8 cellular contexts compared by ENCODE assay signal in genomic region chr2:219521066-219521880, GRCh38. TPM values are rescaled to one million over a fixed set of nuclear protein-coding genes. Genes with fewer than 3 reads are reported as not detected.
DNase-seq lines count a peak whose midpoint lies in the region; ATAC-seq and TF ChIP-seq lines count a peak whose summit lies in the region.

No MANE protein-coding gene starts in this region.

- peaks cover 20% of the 10 kb centered on the region for H3K4me1 ChIP-seq in SJCRH30

- H3K27ac ChIP-seq in C4-2B (no peak overlapping the region), SJCRH30 (no peak overlapping the region)

- no peaks in the 10 kb centered on the region for H3K36me3 ChIP-seq in SJCRH30

- H3K27me3 Mint-ChIP-seq in activated CD4-positive, alpha-beta T cell treated with anti-CD3 and anti-CD28 coated beads, Interleukin-2, amount 10 ng/mL, durations not matched to agents 24 days and 14 days = peaks cover 68% of the 10 kb centered on the region

- H3K4me1 Mint-ChIP-seq in activated CD4-positive, alpha-beta T cell treated with anti-CD3 and anti-CD28 coated beads, Interleukin-2, amount 10 ng/mL, durations not matched to agents 24 days and 14 days = peaks cover 4% of the 10 kb centered on the region

- TF ChIP-seq CTCF in C4-2B (conservative IDR thresholded peaks at IDR 0.05) = peak; percentile 63
- TF ChIP-seq CTCF in fibroblast of villous mesenchyme (IDR thresholded peaks at IDR 0.05; ENCODE audit: insufficient read depth, low read depth, low read length) = peak; percentile 82
- peak; percentile 83 for TF ChIP-seq CTCF in retinal pigment epithelial cell (conservative IDR thresholded peaks at IDR 0.05; ENCODE audit: low read depth, low read length)

- intact Hi-C loops in activated CD4-positive, alpha-beta T cell treated with anti-CD3 and anti-CD28 coated beads, Interleukin-2, amount 10 ng/mL, durations not matched to agents 24 days and 14 days (cut with micrococcal nuclease) = no loop called here

- H3K9me3 Mint-ChIP-seq in activated CD4-positive, alpha-beta T cell treated with anti-CD3 and anti-CD28 coated beads, Interleukin-2, amount 10 ng/mL, durations not matched to agents 24 days and 14 days = no peaks in the 10 kb centered on the region

- no peaks in the 10 kb centered on the region for H3K36me3 Mint-ChIP-seq in activated CD4-positive, alpha-beta T cell treated with anti-CD3 and anti-CD28 coated beads, Interleukin-2, amount 10 ng/mL, durations not matched to agents 24 days and 14 days (ENCODE audit: low read depth)

- no peaks in the 10 kb centered on the region for H3K9me3 ChIP-seq in SJCRH30 (replicated peaks)

- DNase-seq in HCEC 1CT = peak; percentile 37
- peak; percentile 72 to 80 for DNase-seq in SJCRH30
- peak; percentile 44 for DNase-seq in fibroblast of villous mesenchyme (ENCODE audit: low read depth)
- no peak for DNase-seq in retinal pigment epithelial cell (ENCODE audit: low read depth)
- no peak for DNase-seq in activated CD4-positive, alpha-beta T cell treated with anti-CD3 and anti-CD28 coated beads, Interleukin-2, amount 10 ng/mL, durations not matched to agents 24 days and 14 days
- DNase-seq in stimulated activated CD4-positive, alpha-beta T cell treated with anti-CD3 and anti-CD28 coated beads, Interleukin-2, amount 100 ng/mL, for 24 hours = no peak

- H3K27ac Mint-ChIP-seq in activated CD4-positive, alpha-beta T cell treated with anti-CD3 and anti-CD28 coated beads, Interleukin-2, amount 10 ng/mL, durations not matched to agents 24 days and 14 days = no peak overlapping the region

- ATAC-seq in activated CD4-positive, CD25-positive, alpha-beta regulatory T cell treated with anti-CD3 and anti-CD28 coated beads, Interleukin-2, amount 50 U/mL, for 24 hours = no peak

- peaks cover 7% of the 10 kb centered on the region for H3K27me3 ChIP-seq in SJCRH30

- no peak overlapping the region for H3K4me3 Mint-ChIP-seq in activated CD4-positive, alpha-beta T cell treated with anti-CD3 and anti-CD28 coated beads, Interleukin-2, amount 10 ng/mL, durations not matched to agents 24 days and 14 days

- H3K4me3 ChIP-seq in SJCRH30 (peak overlapping the region; percentile 30), fibroblast of villous mesenchyme (ENCODE audit: low read depth, low read length) (peak overlapping the region; percentile 23), retinal pigment epithelial cell (ENCODE audit: low read length) (no peak overlapping the region)

RNA-seq across cellular contexts. Expression of gene ASIC4, which starts 7.0 kb away (rescaled TPM):
- 0.46 and 0.67 TPM in 2 replicates for total RNA-seq in SJCRH30 (2014; rRNA removed; shearing (Covaris generic))
- total RNA-seq in fibroblast of villous mesenchyme = under 0.01 TPM in 1 of 2 replicates, not detected in the other
- total RNA-seq in activated CD4-positive, alpha-beta T cell treated with anti-CD3 and anti-CD28 coated beads, Interleukin-2, amount 10 ng/mL, durations not matched to agents 24 days and 14 days = not detected in 2 replicates

RNA-seq across cellular contexts. Expression of gene CHPF, which starts 22.3 kb away (rescaled TPM):
- total RNA-seq in SJCRH30 (2014; rRNA removed; shearing (Covaris generic)) = 41.8 and 44.0 TPM in 2 replicates
- total RNA-seq in fibroblast of villous mesenchyme = 196 and 201 TPM in 2 replicates
- 37.8 and 38.3 TPM in 2 replicates for total RNA-seq in activated CD4-positive, alpha-beta T cell treated with anti-CD3 and anti-CD28 coated beads, Interleukin-2, amount 10 ng/mL, durations not matched to agents 24 days and 14 days

RNA-seq across cellular contexts. Expression of gene TMEM198, which starts 22.6 kb away (rescaled TPM):
- total RNA-seq in SJCRH30 (2014; rRNA removed; shearing (Covaris generic)) = 8.1 and 8.2 TPM in 2 replicates
- 2.6 and 2.9 TPM in 2 replicates for total RNA-seq in fibroblast of villous mesenchyme
- 3.1 and 3.4 TPM in 2 replicates for total RNA-seq in activated CD4-positive, alpha-beta T cell treated with anti-CD3 and anti-CD28 coated beads, Interleukin-2, amount 10 ng/mL, durations not matched to agents 24 days and 14 days

RNA-seq across cellular contexts. Expression of gene GMPPA, which starts 22.6 kb away (rescaled TPM):
- 21.9 and 22.1 TPM in 2 replicates for total RNA-seq in SJCRH30 (2014; rRNA removed; shearing (Covaris generic))
- 60.9 and 65.1 TPM in 2 replicates for total RNA-seq in fibroblast of villous mesenchyme
- total RNA-seq in activated CD4-positive, alpha-beta T cell treated with anti-CD3 and anti-CD28 coated beads, Interleukin-2, amount 10 ng/mL, durations not matched to agents 24 days and 14 days = 45.5 and 46.0 TPM in 2 replicates

RNA-seq across cellular contexts. Expression of gene OBSL1, which starts 50.1 kb away (rescaled TPM):
- total RNA-seq in SJCRH30 (2014; rRNA removed; shearing (Covaris generic)) = 67.8 and 71.6 TPM in 2 replicates
- 67.0 and 86.8 TPM in 2 replicates for total RNA-seq in fibroblast of villous mesenchyme
- total RNA-seq in activated CD4-positive, alpha-beta T cell treated with anti-CD3 and anti-CD28 coated beads, Interleukin-2, amount 10 ng/mL, durations not matched to agents 24 days and 14 days = 0.26 and 0.47 TPM in 2 replicates

Comparison
In these comparisons a context has a peak if more than half of its experiments do, and no peak if none do; other contexts are left out.
1. DNase-seq: peak in HCEC 1CT (single experiment), SJCRH30 (2 of 2) and fibroblast of villous mesenchyme (single experiment); none in retinal pigment epithelial cell (single experiment), activated CD4-positive, alpha-beta T cell treated with anti-CD3 and anti-CD28 coated beads, Interleukin-2, amount 10 ng/mL, durations not matched to agents 24 days and 14 days (single experiment) and stimulated activated CD4-positive, alpha-beta T cell treated with anti-CD3 and anti-CD28 coated beads, Interleukin-2, amount 100 ng/mL, for 24 hours (0 of 2).
2. Peak in every context shown above with its lines, with median percentiles within 50 percentile points of each other: CTCF ChIP-seq.